Comparison of ENCODE assay signal across 7 cellular contexts in genomic region chr20:46090095-46090388, GRCh38. TPM values are rescaled to one million over a fixed set of nuclear protein-coding genes. Genes with fewer than 3 reads are reported as not detected.
DNase-seq lines count a peak whose midpoint lies in the region; ATAC-seq and TF ChIP-seq lines count a peak whose summit lies in the region.

No MANE protein-coding gene starts in this region.

- no peak for DNase-seq in HFF-Myc (ENCODE audit: extremely low read depth, low read depth)
- no peak for DNase-seq in activated CD4-positive, alpha-beta memory T cell treated with anti-CD3 and anti-CD28 coated beads for 36 hours
- no peak for DNase-seq in hypothalamus (lab: John Stamatoyannopoulos, UW)
- DNase-seq in HUDEP-2 (lab: John Stamatoyannopoulos, UW; ENCODE audit: unreplicated experiment in 76 of 76): no peak
- no peak for DNase-seq in D341Med (ENCODE audit: low spot score)

- no peak for TF ChIP-seq CTCF in HFF-Myc (IDR thresholded peaks at IDR 0.05; ENCODE audit: low read depth, low read length, missing control alignments)

- peak overlapping the region; percentile 93 for H3K4me3 ChIP-seq in HFF-Myc (replicated peaks; ENCODE audit: low read depth, low read length)
- H3K4me3 ChIP-seq in iPS-11a (ENCODE audit: low read depth, low read length): peak overlapping the region; percentile 92

- CTCF ChIA-PET in activated CD4-positive, alpha-beta memory T cell treated with anti-CD3 and anti-CD28 coated beads for 36 hours (lab: Charles Lee): no interaction called here

- peak overlapping the region; percentile 83 for H3K27ac Mint-ChIP-seq in activated CD4-positive, alpha-beta memory T cell treated with anti-CD3 and anti-CD28 coated beads for 36 hours
- peak overlapping the region; percentile 89 for H3K27ac Mint-ChIP-seq in stimulated activated memory B cell treated with anti-CD40 and anti-IgM and Interleukin-4, amounts not matched to agents 10 μg/mL and 1 μg/mL and 100 μg/mL, for 72 hours

- H3K9me3 Mint-ChIP-seq in activated CD4-positive, alpha-beta memory T cell treated with anti-CD3 and anti-CD28 coated beads for 36 hours: no peaks in the 10 kb centered on the region
- no peaks in the 10 kb centered on the region for H3K9me3 Mint-ChIP-seq in stimulated activated memory B cell treated with anti-CD40 and anti-IgM and Interleukin-4, amounts not matched to agents 10 μg/mL and 1 μg/mL and 100 μg/mL, for 72 hours

- POLR2A ChIA-PET in activated CD4-positive, alpha-beta memory T cell treated with anti-CD3 and anti-CD28 coated beads for 36 hours (lab: Charles Lee): no interaction called here

- intact Hi-C loops in activated CD4-positive, alpha-beta memory T cell treated with anti-CD3 and anti-CD28 coated beads for 36 hours (cut with micrococcal nuclease): no loop called here

- no peaks in the 10 kb centered on the region for H3K27me3 Mint-ChIP-seq in activated CD4-positive, alpha-beta memory T cell treated with anti-CD3 and anti-CD28 coated beads for 36 hours
- no peaks in the 10 kb centered on the region for H3K27me3 Mint-ChIP-seq in stimulated activated memory B cell treated with anti-CD40 and anti-IgM and Interleukin-4, amounts not matched to agents 10 μg/mL and 1 μg/mL and 100 μg/mL, for 72 hours

- no peak for ATAC-seq in stimulated activated memory B cell treated with anti-CD40 and anti-IgM and Interleukin-4, amounts not matched to agents 10 μg/mL and 1 μg/mL and 100 μg/mL, for 72 hours

- peak overlapping the region; percentile 88 for H3K4me3 Mint-ChIP-seq in activated CD4-positive, alpha-beta memory T cell treated with anti-CD3 and anti-CD28 coated beads for 36 hours
- peak overlapping the region; percentile 87 for H3K4me3 Mint-ChIP-seq in stimulated activated memory B cell treated with anti-CD40 and anti-IgM and Interleukin-4, amounts not matched to agents 10 μg/mL and 1 μg/mL and 100 μg/mL, for 72 hours

- H3K36me3 Mint-ChIP-seq in activated CD4-positive, alpha-beta memory T cell treated with anti-CD3 and anti-CD28 coated beads for 36 hours: no peaks in the 10 kb centered on the region
- no peaks in the 10 kb centered on the region for H3K36me3 Mint-ChIP-seq in stimulated activated memory B cell treated with anti-CD40 and anti-IgM and Interleukin-4, amounts not matched to agents 10 μg/mL and 1 μg/mL and 100 μg/mL, for 72 hours

- peaks cover 47% of the 10 kb centered on the region for H3K4me1 Mint-ChIP-seq in activated CD4-positive, alpha-beta memory T cell treated with anti-CD3 and anti-CD28 coated beads for 36 hours (ENCODE audit: low read depth)
- peaks cover 41% of the 10 kb centered on the region for H3K4me1 Mint-ChIP-seq in stimulated activated memory B cell treated with anti-CD40 and anti-IgM and Interleukin-4, amounts not matched to agents 10 μg/mL and 1 μg/mL and 100 μg/mL, for 72 hours

RNA-seq across cellular contexts. Expression of gene NCOA5, which starts 0.3 kb away (rescaled TPM):
- 10 to 100 TPM; 13.1 to 13.7 TPM for total RNA-seq in activated CD4-positive, alpha-beta memory T cell treated with anti-CD3 and anti-CD28 coated beads for 36 hours

RNA-seq across cellular contexts. Expression of gene CD40, which starts 28.1 kb away (rescaled TPM):
- 1 to 10 TPM; 3.2 to 4.0 TPM for total RNA-seq in activated CD4-positive, alpha-beta memory T cell treated with anti-CD3 and anti-CD28 coated beads for 36 hours
